Comparison of ENCODE assay signal across 16 cellular contexts in genomic region chr9:71726723-71727122, GRCh38.
"Had no signal": no experiment of that assay in that cellular context is flagged by ENCODE, and none has a peak within 500 bp of the region (broad histone marks: within the 10 kb centered on the region; RNA-seq: fewer than 3 reads in every experiment).

No MANE protein-coding gene starts in this region.

- ATAC-seq: activated CD8-positive, alpha-beta memory T cell treated with anti-CD3 and anti-CD28 coated beads, Interleukin-2, amount 10 ng/mL, durations not matched to agents 7 days and 5 days; stimulated activated naive CD8-positive, alpha-beta T cell treated with anti-CD3 and anti-CD28 coated beads, Interleukin-15, Interleukin-2, amounts not matched to agents 100 U/mL and 50 U/mL, for 24 hours; T-cell had no signal

- H3K4me1 ChIP-seq: left ventricle myocardium inferior, right atrium auricular region, suprapubic skin had no signal

- DNase-seq: activated CD4-positive, alpha-beta T cell treated with anti-CD3 and anti-CD28 coated beads, Interleukin-2, amount 50 U/mL, for 48 hours; activated CD8-positive, alpha-beta memory T cell treated with anti-CD3 and anti-CD28 coated beads, Interleukin-2, amount 10 ng/mL, durations not matched to agents 7 days and 5 days; activated naive CD4-positive, alpha-beta T cell treated with anti-CD3 and anti-CD28 coated beads, Interleukin-2, amount 50 U/mL, for 16 hours; activated T-cell treated with anti-CD3 and anti-CD28 coated beads, Interleukin-2, amount 50 U/mL, for 1 hour; hypothalamus; left ventricle myocardium inferior; nucleus accumbens; small intestine; stimulated activated CD4-positive, alpha-beta T cell treated with anti-CD3 and anti-CD28 coated beads, Interleukin-4, amount 100 ng/mL, for 4 hours; stimulated activated CD8-positive, alpha-beta memory T cell treated with anti-CD3 and anti-CD28 coated beads, Interleukin-4, amount 100 ng/mL, for 48 hours; stimulated activated naive CD8-positive, alpha-beta T cell treated with anti-CD3 and anti-CD28 coated beads, Interleukin-15, Interleukin-2, amounts not matched to agents 100 U/mL and 50 U/mL, for 24 hours; T-cell; WERI-Rb-1 had no signal

- H3K4me3 ChIP-seq: adrenal gland, left ventricle myocardium inferior, right atrium auricular region, suprapubic skin had no signal

- H3K27me3 ChIP-seq: adrenal gland, right atrium auricular region, suprapubic skin had no signal

- H3K9me3 ChIP-seq: adrenal gland, left ventricle myocardium inferior, right atrium auricular region, suprapubic skin had no signal

- H3K27ac ChIP-seq: adrenal gland, left ventricle myocardium inferior, right atrium auricular region, suprapubic skin, WERI-Rb-1 had no signal

- H3K36me3 ChIP-seq: WERI-Rb-1 had no signal
